8 cellular contexts compared by ENCODE assay signal in genomic region chr1:33255347-33256311, GRCh38. TPM values are rescaled to one million over a fixed set of nuclear protein-coding genes. Genes with fewer than 3 reads are reported as not detected.
A peak's percentile ranks its signal among the peaks of the same experiment; 100 is the strongest.
DNase-seq lines count a peak whose midpoint lies in the region; ATAC-seq, FAIRE-seq and TF ChIP-seq lines count a peak whose summit lies in the region.

No MANE protein-coding gene starts in this region.

- intact Hi-C loops in GM12878 (cut with micrococcal nuclease; ENCODE audit: unreplicated experiment) = loop anchor here (5.0 kb wide), 1 partner anchor 128 kb away; no protein-coding TSS in a partner anchor

- H3K9me2 ChIP-seq in Karpas-422 (replicated peaks; ENCODE audit: insufficient read depth, low read length) = no peaks in the 10 kb centered on the region

- TF ChIP-seq CTCF in GM12878 (IDR thresholded peaks at IDR 0.05 in 2 of 3, conservative IDR thresholded peaks at IDR 0.05 in 1 of 3; ENCODE audit: control insufficient read depth in 2 of 3, extremely low read depth in 1 of 3, insufficient read depth in 1 of 3, low read depth in 3 of 3, low read length in 3 of 3) = no peak

- peak; percentile 72 for TF ChIP-seq POLR2A in GM12878 (IDR thresholded peaks at IDR 0.05; ENCODE audit: low read depth, low read length)

- H3K27ac Mint-ChIP-seq in T-cell = peak overlapping the region; percentile 44 to 53

- WGBS in GM12878 (ENCODE audit: insufficient coverage, insufficient replicate concordance, low lambda C conversion rate, missing lambda C conversion rate) = 6% methylated on average over 37 of the region's 84 CpGs

- RAD21 ChIA-PET in GM12878 (lab: Charles Lee; ENCODE audit: unreplicated experiment) = no interaction called here

- DNase-seq in NCI-H1417 (lab: John Stamatoyannopoulos, UW) (peak; percentile 9 to 60 (median 45)), NCI-H1417 treated with DMSO at 0.1 percent for 48 hours (lab: John Stamatoyannopoulos, UW) (no peak), Karpas-422 (peak; percentile 77), T-cell (peak in 30 of 34 experiments; percentile 6 to 45 (median 23)), GM12878 (ENCODE audit: low read depth, low spot score) (peak; percentile 23), hypothalamus (lab: John Stamatoyannopoulos, UW) (peak in 45 of 51 donors; percentile 14 to 73 (median 42)), SKM-1 (lab: John Stamatoyannopoulos, UW; ENCODE audit: unreplicated experiment) (no peak)

- H3K27ac ChIP-seq in Karpas-422 (ENCODE audit: low read length) = no peak overlapping the region
- H3K27ac ChIP-seq in GM12878 (ENCODE audit: control insufficient read depth, insufficient read depth) = peak overlapping the region; percentile 58
- peak overlapping the region; percentile 90 for H3K27ac ChIP-seq in rectal smooth muscle tissue (ENCODE audit: low read depth, low read length)

- H2AFZ ChIP-seq in Karpas-422 (ENCODE audit: low read length) = no peak overlapping the region
- peak overlapping the region; percentile 20 for H2AFZ ChIP-seq in GM12878 (ENCODE audit: control insufficient read depth, low read depth, low read length)

- H3K9me3 Mint-ChIP-seq in T-cell = no peaks in the 10 kb centered on the region

- H3K9me3 ChIP-seq in Karpas-422 (ENCODE audit: low read length) = no peaks in the 10 kb centered on the region
- H3K9me3 ChIP-seq in GM12878 (replicated peaks; ENCODE audit: control insufficient read depth, insufficient read depth, low read length) = no peaks in the 10 kb centered on the region

- no peak for TF ChIP-seq EP300 in GM12878 (IDR thresholded peaks at IDR 0.05; ENCODE audit: borderline replicate concordance in 1 of 2, control insufficient read depth in 1 of 2, low read depth in 2 of 2, low read length in 2 of 2)

- in situ Hi-C loops in GM12878 (cut with MboI) = no loop called here

- FAIRE-seq in GM12878 (lab: Jason Lieb, UNC) = no peak

- H3K4me1 ChIP-seq in Karpas-422 (ENCODE audit: low read length) (peaks cover 29% of the 10 kb centered on the region), GM12878 (ENCODE audit: control insufficient read depth, insufficient read depth, low read length) (peaks cover 26% of the 10 kb centered on the region), rectal smooth muscle tissue (ENCODE audit: control insufficient read depth, insufficient read depth, low read length) (peaks cover 8% of the 10 kb centered on the region)

- SMC1A ChIA-PET in GM12878 (lab: Charles Lee; ENCODE audit: uncharacterized antibody, unreplicated experiment) = no interaction called here

- H3K4me3 Mint-ChIP-seq in T-cell = peak overlapping the region; percentile 56 to 96 (median 66)

- POLR2A ChIA-PET in T-cell (lab: Charles Lee) (no interaction called here), GM12878 (lab: Charles Lee) (no interaction called here)

- ATAC-seq in T-cell (replicated peaks in 1 of 4) = peak; percentile 28 to 39 (median 37)
- ATAC-seq in GM12878 = peak; percentile 77

- H3K27me3 ChIP-seq in Karpas-422 (ENCODE audit: low read length) (peaks cover 3% of the 10 kb centered on the region; the same call in 1 of the 2 replicates), GM12878 (replicated peaks in 1 of 2; ENCODE audit: control insufficient read depth in 2 of 2, insufficient read depth in 2 of 2, low read length in 1 of 2) (no peaks in the 10 kb centered on the region), rectal smooth muscle tissue (ENCODE audit: control insufficient read depth, insufficient read depth, low read length) (no peaks in the 10 kb centered on the region)

- no TSS peak for BruUV-seq in GM12878 (replicated peaks; lab: Mats Ljungman, UMichigan)

- CTCF ChIA-PET in T-cell (lab: Charles Lee) = no interaction called here
- CTCF ChIA-PET in GM12878 (lab: Yijun Ruan, JAX) = interaction anchor here (1.1 to 1.4 kb wide), 2 partner anchors 10 to 40 kb away, joined by 3 to 8 read pairs; no protein-coding TSS in a partner anchor

- H3K36me3 Mint-ChIP-seq in T-cell = no peaks in the 10 kb centered on the region

- H4K20me1 ChIP-seq in Karpas-422 (ENCODE audit: insufficient read depth, low read depth, low read length) = no peaks in the 10 kb centered on the region
- H4K20me1 ChIP-seq in GM12878 (ENCODE audit: control insufficient read depth, insufficient read depth) = no peaks in the 10 kb centered on the region

- no peaks in the 10 kb centered on the region for H3K36me3 ChIP-seq in Karpas-422 (ENCODE audit: insufficient read depth, low read length)
- H3K36me3 ChIP-seq in GM12878 (ENCODE audit: control insufficient read depth in 2 of 2, insufficient read depth in 2 of 2, low read length in 1 of 2) = no peaks in the 10 kb centered on the region
- no peaks in the 10 kb centered on the region for H3K36me3 ChIP-seq in rectal smooth muscle tissue (ENCODE audit: control insufficient read depth, insufficient read depth, low read length)

- peaks cover 0 to 3% of the 10 kb centered on the region in 2 donors for H3K27me3 Mint-ChIP-seq in T-cell

- peaks cover 23% of the 10 kb centered on the region for H3K79me2 ChIP-seq in Karpas-422 (ENCODE audit: low read length)
- peaks cover 30% of the 10 kb centered on the region for H3K79me2 ChIP-seq in GM12878 (ENCODE audit: control insufficient read depth, insufficient read depth, low read length)

- H3K4me2 ChIP-seq in Karpas-422 (ENCODE audit: low read depth, low read length, poor library complexity, severe bottlenecking) = peak overlapping the region; percentile 57
- H3K4me2 ChIP-seq in GM12878 (ENCODE audit: control insufficient read depth, insufficient read depth) = peak overlapping the region; percentile 79

- peaks cover 30 to 34% (median 32%) of the 10 kb centered on the region in 3 donors for H3K4me1 Mint-ChIP-seq in T-cell

- TF ChIP-seq RAD21 in GM12878 (IDR thresholded peaks at IDR 0.05; ENCODE audit: insufficient read depth, low read depth, low read length) = no peak

- H3K4me3 ChIP-seq in Karpas-422 (ENCODE audit: low read length) (peak overlapping the region; percentile 53; the same call in 1 of the 2 replicates), GM12878 (peak overlapping the region; percentile 67), rectal smooth muscle tissue (ENCODE audit: low read length) (peak overlapping the region; percentile 46)

- H3K9ac ChIP-seq in Karpas-422 (ENCODE audit: low read length) (peak overlapping the region; percentile 52), GM12878 (ENCODE audit: control insufficient read depth, insufficient read depth, low read length) (peak overlapping the region; percentile 76), rectal smooth muscle tissue (ENCODE audit: low read length) (no peak overlapping the region)

TF ChIP-seq in GM12878, 131 proteins besides CTCF, POLR2A, EP300 and RAD21 (continues in another document):
- peak; percentile 59; the same call in 1 of the 2 replicates for TF ChIP-seq LARP7 (IDR thresholded peaks at IDR 0.05)
- TF ChIP-seq DPF2 (IDR thresholded peaks at IDR 0.05) = no peak
- TF ChIP-seq RELA (IDR thresholded peaks at IDR 0.05; ENCODE audit: borderline replicate concordance, partially characterized antibody) = no peak
- no peak for TF ChIP-seq BHLHE40 (IDR thresholded peaks at IDR 0.05; ENCODE audit: borderline replicate concordance in 1 of 2, low read depth in 2 of 2, low read length in 1 of 2)
- TF ChIP-seq TCF12 (IDR thresholded peaks at IDR 0.05; ENCODE audit: low read depth, low read length) = no peak

RNA-seq across cellular contexts. Expression of gene ZNF362, which starts 0.7 kb away (rescaled TPM):
- 14.3 and 16.7 TPM in 2 replicates for total RNA-seq in Karpas-422 (2014; rRNA removed; shearing (Covaris generic); ENCODE audit: low replicate concordance)
- total RNA-seq in T-cell (10 to 100 TPM; 22.9 to 31.4 (median 24.5) TPM), GM12878 (2014; rRNA removed) (8.2 and 11.1 TPM in 2 replicates), GM12878 (2014; rRNA removed; fragmentation: Illumina TruSeq; extraction: Trizol) (4.0 and 5.5 TPM in 2 replicates), GM12878 (2021) (20.2 and 22.8 TPM in 2 replicates)
- total RNA-seq in GM12878 (2013; cell fraction: nucleolus; rRNA removed) = 10.4 and 12.5 TPM in 2 replicates
- polyA plus RNA-seq in GM12878 (2011; ENCODE audit: low read depth) = 2.4 TPM
- polyA plus RNA-seq in GM12878 (2011; rRNA removed) (1.5 and 3.5 TPM in 2 replicates), GM12878 (2014; fragmentation: Illumina TruSeq; extraction: Trizol) (3.2 and 6.7 TPM in 2 replicates), GM12878 (2014; fragmentation: Nextera tagmentation; extraction: Ambion mirVana) (1 to 10 TPM in 1 of 2 experiments, under 1 TPM in 1; 0.74 to 1.5 TPM), GM12878 (2014; rRNA removed) (14.4 and 20.1 TPM in 2 replicates), GM12878 (2016; fragmentation: Nextera tagmentation; extraction: Ambion mirVana) (10 to 100 TPM; 19.5 to 21.4 TPM)
- polyA plus RNA-seq in GM12878 (2011; cell fraction: cytosol; rRNA removed) = 2.7 and 4.4 TPM in 2 replicates
- 6.4 and 9.9 TPM in 2 replicates for polyA plus RNA-seq in GM12878 (2011; cell fraction: nucleus; rRNA removed)
- polyA plus RNA-seq in GM12878 (2012) = 7.5 and 7.9 TPM in 2 replicates
- 4.5 and 5.8 TPM in 2 replicates for polyA minus RNA-seq in GM12878 (2011; rRNA and poly(A)+ RNA removed)
- polyA minus RNA-seq in GM12878 (2011; cell fraction: cytosol; rRNA and poly(A)+ RNA removed) = 2.5 and 4.5 TPM in 2 replicates
- polyA minus RNA-seq in GM12878 (2011; cell fraction: nucleus; rRNA and poly(A)+ RNA removed) = 4.0 and 5.5 TPM in 2 replicates

Comparison
In these comparisons a context has a peak if more than half of its experiments do, and no peak if none do; other contexts are left out.
1. DNase-seq: peak in NCI-H1417 (3 of 3), Karpas-422 (single experiment), T-cell (30 of 34), GM12878 (single experiment) and hypothalamus (45 of 51); none in NCI-H1417 treated with DMSO at 0.1 percent for 48 hours (single experiment) and SKM-1 (single experiment).
2. Peak in every context shown above with its lines, with median percentiles within 50 percentile points of each other: H3K4me3 ChIP-seq.